ENCODE assay signal across 9 cellular contexts in the genomic region with DNA sequence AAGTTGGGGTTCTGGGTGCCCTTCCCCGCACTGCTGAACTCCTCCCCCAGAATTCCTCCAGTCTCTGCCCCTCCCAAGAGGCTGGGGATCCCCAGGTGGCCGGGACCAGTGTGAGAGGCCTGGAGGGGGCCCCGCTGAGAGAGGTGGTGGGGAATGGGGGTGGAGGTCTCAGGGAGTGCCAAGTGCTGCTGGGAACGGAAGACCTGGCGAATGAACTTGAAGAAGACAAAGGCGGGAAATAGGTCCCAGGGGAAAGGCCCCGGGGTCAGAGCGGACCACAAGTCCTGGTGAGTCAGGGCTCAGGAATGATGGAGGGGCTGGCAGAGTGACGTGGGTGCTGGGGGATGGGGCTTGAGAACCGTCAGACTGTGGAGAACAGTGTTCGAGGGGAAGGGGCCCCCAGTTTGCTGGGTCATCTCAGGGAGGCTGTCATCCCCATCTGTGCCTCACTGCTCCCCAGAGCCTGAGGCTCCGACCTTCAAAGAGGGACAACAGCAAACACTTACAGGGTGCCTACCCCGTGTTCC. TPM values are rescaled to one million over a fixed set of nuclear protein-coding genes. Genes with fewer than 3 reads are reported as not detected.
DNase-seq lines count a peak whose midpoint lies in the region; ATAC-seq, FAIRE-seq and TF ChIP-seq lines count a peak whose summit lies in the region.
"Had no signal": no experiment of that assay in that cellular context is flagged by ENCODE, and none has a peak within 500 bp of the region (broad histone marks: within the 10 kb centered on the region; RNA-seq: fewer than 3 reads in every experiment).

No MANE protein-coding gene starts in this region.

- H3K36me3 Mint-ChIP-seq in activated naive CD8-positive, alpha-beta T cell treated with anti-CD3 and anti-CD28 coated beads, Interleukin-2, amount 50 U/mL, for 24 hours (ENCODE audit: low read depth), result no peaks in the 10 kb centered on the region
- H3K36me3 Mint-ChIP-seq in activated naive CD8-positive, alpha-beta T cell treated with anti-CD3 and anti-CD28 coated beads for 36 hours, result no peaks in the 10 kb centered on the region

- peaks cover 13% of the 10 kb centered on the region for H3K4me1 Mint-ChIP-seq in activated naive CD8-positive, alpha-beta T cell treated with anti-CD3 and anti-CD28 coated beads, Interleukin-2, amount 50 U/mL, for 24 hours
- no peaks in the 10 kb centered on the region for H3K4me1 Mint-ChIP-seq in activated naive CD8-positive, alpha-beta T cell treated with anti-CD3 and anti-CD28 coated beads for 36 hours

- ATAC-seq in activated naive CD8-positive, alpha-beta T cell treated with anti-CD3 and anti-CD28 coated beads, Interleukin-2, amount 50 U/mL, for 24 hours, result peak; percentile 68
- ATAC-seq in HG03025 (IDR thresholded peaks at IDR 0.05; ENCODE audit: low FRiP score, unreplicated experiment), result no peak

- peaks cover 50% of the 10 kb centered on the region for H3K27me3 Mint-ChIP-seq in activated naive CD8-positive, alpha-beta T cell treated with anti-CD3 and anti-CD28 coated beads, Interleukin-2, amount 50 U/mL, for 24 hours
- peaks cover 62% of the 10 kb centered on the region for H3K27me3 Mint-ChIP-seq in activated naive CD8-positive, alpha-beta T cell treated with anti-CD3 and anti-CD28 coated beads for 36 hours

- H3K9me3 Mint-ChIP-seq in activated naive CD8-positive, alpha-beta T cell treated with anti-CD3 and anti-CD28 coated beads, Interleukin-2, amount 50 U/mL, for 24 hours, result no peaks in the 10 kb centered on the region
- H3K9me3 Mint-ChIP-seq in activated naive CD8-positive, alpha-beta T cell treated with anti-CD3 and anti-CD28 coated beads for 36 hours, result no peaks in the 10 kb centered on the region

- no peak for TF ChIP-seq POLR2A in vagina (IDR thresholded peaks at IDR 0.05)

- DNase-seq in activated naive CD8-positive, alpha-beta T cell treated with anti-CD3 and anti-CD28 coated beads, Interleukin-2, amount 50 U/mL, for 24 hours, result peak; percentile 55
- no peak for DNase-seq in activated naive CD8-positive, alpha-beta T cell treated with anti-CD3 and anti-CD28 coated beads for 36 hours
- DNase-seq in bronchial epithelial cell (ENCODE audit: low read depth) (peak; percentile 42), vagina (ENCODE audit: extremely low spot score in 2 of 2) (no peak), NCI-H748 treated with DMSO at 0.1 percent for 48 hours (lab: John Stamatoyannopoulos, UW) (no peak)
- no peak for DNase-seq in stimulated activated CD4-positive, alpha-beta T cell treated with anti-CD3 and anti-CD28 coated beads, Interleukin-2, amount 100 ng/mL, for 24 hours

- TF ChIP-seq CTCF in bronchial epithelial cell (IDR thresholded peaks at IDR 0.05; ENCODE audit: insufficient read depth, low read length, severe bottlenecking) (no peak), vagina (IDR thresholded peaks at IDR 0.05) (no peak)

- peak overlapping the region; percentile 57 for H3K27ac ChIP-seq in layer of hippocampus (ENCODE audit: low read depth, low read length)
- H3K27ac ChIP-seq in vagina, result peak overlapping the region; percentile 30

- H3K27me3 ChIP-seq in bronchial epithelial cell (ENCODE audit: control insufficient read depth, insufficient read depth, low read length) (peaks cover 18% of the 10 kb centered on the region), layer of hippocampus (ENCODE audit: control insufficient read depth, insufficient read depth, low read length) (peaks cover 15% of the 10 kb centered on the region), vagina (no peaks in the 10 kb centered on the region)

- H3K4me3 ChIP-seq in bronchial epithelial cell (ENCODE audit: low read depth, low read length), result no peak overlapping the region
- H3K4me3 ChIP-seq in vagina, result peak overlapping the region in 1 of 2 donors; percentile 7

- peaks cover 20% of the 10 kb centered on the region for H3K4me1 ChIP-seq in vagina

- H3K4me3 Mint-ChIP-seq in activated naive CD8-positive, alpha-beta T cell treated with anti-CD3 and anti-CD28 coated beads, Interleukin-2, amount 50 U/mL, for 24 hours, result no peak overlapping the region
- no peak overlapping the region for H3K4me3 Mint-ChIP-seq in activated naive CD8-positive, alpha-beta T cell treated with anti-CD3 and anti-CD28 coated beads for 36 hours

- no peaks in the 10 kb centered on the region for H3K9me3 ChIP-seq in vagina

- H3K36me3 ChIP-seq in bronchial epithelial cell (ENCODE audit: control insufficient read depth, insufficient read depth, low read length), result no peaks in the 10 kb centered on the region
- H3K36me3 ChIP-seq in vagina, result no peaks in the 10 kb centered on the region

- intact Hi-C loops in vagina (cut with DNase I), result loop anchor here (5.0 kb wide), 1 partner anchor 62 kb away; a partner anchor contains a TSS

- no peak for FAIRE-seq in bronchial epithelial cell (lab: Jason Lieb, UNC)
- FAIRE-seq: TTC549 had no signal

- H3K27ac Mint-ChIP-seq in activated naive CD8-positive, alpha-beta T cell treated with anti-CD3 and anti-CD28 coated beads, Interleukin-2, amount 50 U/mL, for 24 hours, result no peak overlapping the region
- H3K27ac Mint-ChIP-seq in activated naive CD8-positive, alpha-beta T cell treated with anti-CD3 and anti-CD28 coated beads for 36 hours, result no peak overlapping the region

RNA-seq across cellular contexts. Expression of a gene that starts 15.8 kb away (rescaled TPM):
- total RNA-seq in activated naive CD8-positive, alpha-beta T cell treated with anti-CD3 and anti-CD28 coated beads for 36 hours, result not detected
- under 0.01 TPM in 1 of 2 replicates, not detected in the other for total RNA-seq in bronchial epithelial cell
- 8.3 TPM for total RNA-seq in vagina

RNA-seq across cellular contexts. Expression of a gene that starts 35.5 kb away (rescaled TPM):
- under 1 TPM; 0.19 to 0.38 TPM for total RNA-seq in activated naive CD8-positive, alpha-beta T cell treated with anti-CD3 and anti-CD28 coated beads for 36 hours
- total RNA-seq in bronchial epithelial cell (0.38 and 1.1 TPM in 2 replicates), vagina (6.9 TPM)

RNA-seq across cellular contexts. Expression of a gene that starts 40.3 kb away (rescaled TPM):
- under 1 TPM; 0.32 to 0.56 TPM for total RNA-seq in activated naive CD8-positive, alpha-beta T cell treated with anti-CD3 and anti-CD28 coated beads for 36 hours
- total RNA-seq in bronchial epithelial cell, result under 0.01 TPM in 1 of 2 replicates, not detected in the other
- total RNA-seq in vagina, result 8.8 TPM

RNA-seq across cellular contexts. Expression of a gene that starts 57.0 kb away (rescaled TPM):
- total RNA-seq in activated naive CD8-positive, alpha-beta T cell treated with anti-CD3 and anti-CD28 coated beads for 36 hours, result not detected
- 4.4 and 4.7 TPM in 2 replicates for total RNA-seq in bronchial epithelial cell
- total RNA-seq in vagina, result 69.5 TPM

Comparison
In these comparisons a context has a peak if more than half of its experiments do, and no peak if none do; other contexts are left out.
1. DNase-seq: peak in activated naive CD8-positive, alpha-beta T cell treated with anti-CD3 and anti-CD28 coated beads, Interleukin-2, amount 50 U/mL, for 24 hours (single experiment) and bronchial epithelial cell (single experiment); none in activated naive CD8-positive, alpha-beta T cell treated with anti-CD3 and anti-CD28 coated beads for 36 hours (single experiment), vagina (0 of 2), stimulated activated CD4-positive, alpha-beta T cell treated with anti-CD3 and anti-CD28 coated beads, Interleukin-2, amount 100 ng/mL, for 24 hours (0 of 2) and NCI-H748 treated with DMSO at 0.1 percent for 48 hours (single experiment).